8 cellular contexts compared by ENCODE assay signal in the genomic region with DNA sequence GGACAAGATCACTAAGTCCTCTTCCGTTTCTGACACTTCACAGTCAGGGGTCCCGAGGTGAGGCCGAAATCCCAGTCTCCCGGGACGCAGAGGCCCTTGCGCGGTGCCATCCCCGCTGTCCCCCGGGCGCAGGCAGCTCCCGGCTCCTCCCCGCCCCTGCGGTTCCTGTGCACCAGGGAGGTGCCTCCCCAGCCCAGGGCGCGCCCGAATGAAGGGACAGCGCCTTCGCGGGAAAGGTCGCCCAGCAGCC. TPM values are rescaled to one million over a fixed set of nuclear protein-coding genes. Genes with fewer than 3 reads are reported as not detected.
DNase-seq lines count a peak whose midpoint lies in the region; ATAC-seq and TF ChIP-seq lines count a peak whose summit lies in the region.

No MANE protein-coding gene starts in this region.

- H3K27me3 Mint-ChIP-seq in CD8-positive, alpha-beta T cell (ENCODE audit: low read depth): no peaks in the 10 kb centered on the region
- H3K27me3 Mint-ChIP-seq in stimulated activated naive B cell treated with anti-CD40 and anti-IgM and Interleukin-4, amounts not matched to agents 10 μg/mL and 1 μg/mL and 100 μg/mL, for 72 hours: no peaks in the 10 kb centered on the region

- no peaks in the 10 kb centered on the region for H3K27me3 ChIP-seq in CD8-positive, alpha-beta T cell (ENCODE audit: insufficient read depth, low read length)
- no peaks in the 10 kb centered on the region for H3K27me3 ChIP-seq in adrenal gland

- DNase-seq in CD8-positive, alpha-beta T cell: no peak
- DNase-seq in HuH-7.5 (ENCODE audit: low spot score) (peak; percentile 37), adrenal gland (peak in 5 of 7 donors; percentile 58 to 72 (median 65)), cerebellum (ENCODE audit: low spot score) (no peak), HEK293T (ENCODE audit: extremely low spot score) (no peak)
- DNase-seq in stimulated activated naive B cell treated with anti-CD40 and anti-IgM and Interleukin-4, amounts not matched to agents 10 μg/mL and 1 μg/mL and 100 μg/mL, for 72 hours: no peak

- H3K36me3 ChIP-seq in CD8-positive, alpha-beta T cell (ENCODE audit: insufficient read depth, low read length): no peaks in the 10 kb centered on the region
- H3K36me3 ChIP-seq in adrenal gland (replicated peaks in 1 of 2): peaks cover 0 to 11% of the 10 kb centered on the region in 2 donors

- H3K4me3 ChIP-seq in CD8-positive, alpha-beta T cell (ENCODE audit: low read depth, low read length): peak overlapping the region; percentile 89
- H3K4me3 ChIP-seq in adrenal gland (peak overlapping the region; percentile 4 to 97 (median 86)), iPS-18c (ENCODE audit: insufficient read depth, low read depth, low read length) (peak overlapping the region; percentile 85)

- TF ChIP-seq CTCF in CD8-positive, alpha-beta T cell (IDR thresholded peaks at IDR 0.05): no peak
- TF ChIP-seq CTCF in adrenal gland (IDR thresholded peaks at IDR 0.05): no peak

- peaks cover 31% of the 10 kb centered on the region for H3K4me1 Mint-ChIP-seq in CD8-positive, alpha-beta T cell (ENCODE audit: low read depth)
- peaks cover 12 to 23% of the 10 kb centered on the region in 2 donors for H3K4me1 Mint-ChIP-seq in stimulated activated naive B cell treated with anti-CD40 and anti-IgM and Interleukin-4, amounts not matched to agents 10 μg/mL and 1 μg/mL and 100 μg/mL, for 72 hours

- intact Hi-C loops in CD8-positive, alpha-beta T cell (cut with DNase I, micrococcal nuclease): loop anchor here (5.0 kb wide), 5 partner anchors 101 to 489 kb away; partner anchors contain the start of genes DCAF10 (in 2 of the 2), POLR1E (in 2 of the 2), TOMM5 (in 2 of the 2) and ALDH1B1 (in 1 of the 2)
- intact Hi-C loops in adrenal gland (cut with DNase I): loop anchor here (10.0 kb wide), 4 partner anchors 99 to 419 kb away; partner anchors contain the start of genes DCAF10 (in 1 of the 2), POLR1E (in 1 of the 2) and TRMT10B (in 1 of the 2)

- TF ChIP-seq POLR2A in adrenal gland (IDR thresholded peaks at IDR 0.05): no peak

- POLR2A ChIA-PET in CD8-positive, alpha-beta T cell (lab: Charles Lee): interaction anchor here (0.5 to 1.4 kb wide), 2 partner anchors 103 to 466 kb away, joined by 3 to 5 read pairs; partner anchors contain the start of gene DCAF10
- POLR2A ChIA-PET in HEK293T (lab: Yijun Ruan, JAX): interaction anchor here (1.6 kb wide), 1 partner anchor 119 kb away, joined by 4 read pairs; the partner anchor contains the start of gene EXOSC3

- ATAC-seq in CD8-positive, alpha-beta T cell: peak; percentile 30
- ATAC-seq in GM21360 (IDR thresholded peaks at IDR 0.05; ENCODE audit: unreplicated experiment): peak; percentile 39
- peak in 1 of 2 donors; percentile 61 for ATAC-seq in stimulated activated naive B cell treated with anti-CD40 and anti-IgM and Interleukin-4, amounts not matched to agents 10 μg/mL and 1 μg/mL and 100 μg/mL, for 72 hours (replicated peaks)

- 0% methylated on average over 6 to 20 of the region's 20 CpGs; no CpG with 5 or more reads in 1 of the 4 donors for WGBS in adrenal gland, 4 donors

- CTCF ChIA-PET in CD8-positive, alpha-beta T cell (lab: Charles Lee): interaction anchor here (0.8 to 2.9 kb wide), 3 partner anchors 10 to 184 kb away, joined by 3 to 18 read pairs (median 6); no protein-coding TSS in a partner anchor
- CTCF ChIA-PET in HEK293T (lab: Yijun Ruan, JAX): no interaction called here

- H3K4me1 ChIP-seq in CD8-positive, alpha-beta T cell (ENCODE audit: insufficient read depth, low read length): peaks cover 22% of the 10 kb centered on the region
- peaks cover 0 to 11% of the 10 kb centered on the region in 2 donors for H3K4me1 ChIP-seq in adrenal gland (replicated peaks in 1 of 2)

- no peaks in the 10 kb centered on the region for H3K9me3 ChIP-seq in CD8-positive, alpha-beta T cell (ENCODE audit: low read length)
- H3K9me3 ChIP-seq in adrenal gland (replicated peaks in 1 of 3) (no peaks in the 10 kb centered on the region), iPS-18c (ENCODE audit: control insufficient read depth, insufficient read depth, low read length) (no peaks in the 10 kb centered on the region)

- H3K4me3 Mint-ChIP-seq in CD8-positive, alpha-beta T cell: peak overlapping the region; percentile 91
- peak overlapping the region; percentile 92 to 97 for H3K4me3 Mint-ChIP-seq in stimulated activated naive B cell treated with anti-CD40 and anti-IgM and Interleukin-4, amounts not matched to agents 10 μg/mL and 1 μg/mL and 100 μg/mL, for 72 hours

- H3K9me3 Mint-ChIP-seq in CD8-positive, alpha-beta T cell: no peaks in the 10 kb centered on the region
- H3K9me3 Mint-ChIP-seq in stimulated activated naive B cell treated with anti-CD40 and anti-IgM and Interleukin-4, amounts not matched to agents 10 μg/mL and 1 μg/mL and 100 μg/mL, for 72 hours: no peaks in the 10 kb centered on the region

- H3K27ac Mint-ChIP-seq in CD8-positive, alpha-beta T cell: peak overlapping the region; percentile 87
- H3K27ac Mint-ChIP-seq in stimulated activated naive B cell treated with anti-CD40 and anti-IgM and Interleukin-4, amounts not matched to agents 10 μg/mL and 1 μg/mL and 100 μg/mL, for 72 hours: peak overlapping the region; percentile 98

- peaks cover 14% of the 10 kb centered on the region for H3K36me3 Mint-ChIP-seq in CD8-positive, alpha-beta T cell
- peaks cover 7 to 10% of the 10 kb centered on the region in 2 donors for H3K36me3 Mint-ChIP-seq in stimulated activated naive B cell treated with anti-CD40 and anti-IgM and Interleukin-4, amounts not matched to agents 10 μg/mL and 1 μg/mL and 100 μg/mL, for 72 hours

- peak overlapping the region; percentile 73 for H3K27ac ChIP-seq in CD8-positive, alpha-beta T cell (ENCODE audit: low read depth, low read length)
- H3K27ac ChIP-seq in adrenal gland: peak overlapping the region in 4 of 5 donors; percentile 80 to 93 (median 87)

TF ChIP-seq in HEK293T, 16 proteins besides CTCF, POLR2A, EP300 and RAD21:
- TF ChIP-seq CTBP1 (IDR thresholded peaks at IDR 0.05; ENCODE audit: borderline replicate concordance) (no peak), FOXK2 (IDR thresholded peaks at IDR 0.05) (no peak), HDGF (IDR thresholded peaks at IDR 0.05; ENCODE audit: borderline replicate concordance) (no peak), SP1 (IDR thresholded peaks at IDR 0.05) (no peak)
TF ChIP-seq in HEK293T: peak in this region for 0.

RNA-seq across cellular contexts. Expression of gene SLC25A51, which starts 0.4 kb away (rescaled TPM):
- 10 to 100 TPM; 14.7 to 15.2 TPM for total RNA-seq in CD8-positive, alpha-beta T cell
- 10 to 100 TPM; 11.9 to 23.4 (median 21.7) TPM for total RNA-seq in adrenal gland
- polyA plus RNA-seq in adrenal gland: 10 to 100 TPM in 1 of 3 donors, 1 to 10 TPM in 2; 3.8 to 14.9 (median 4.7) TPM
- 60.3 TPM for total RNA-seq in cerebellum

Comparison
In these comparisons a context has a peak if more than half of its experiments do, and no peak if none do; other contexts are left out.
1. DNase-seq: peak in HuH-7.5 (single experiment) and adrenal gland (5 of 7); none in CD8-positive, alpha-beta T cell (0 of 7), stimulated activated naive B cell treated with anti-CD40 and anti-IgM and Interleukin-4, amounts not matched to agents 10 μg/mL and 1 μg/mL and 100 μg/mL, for 72 hours (single experiment), cerebellum (single experiment) and HEK293T (single experiment).
2. Peak in every context shown above with its lines, with median percentiles within 50 percentile points of each other: H3K4me3 ChIP-seq.